Comparison of ENCODE assay signal across 8 cellular contexts in the genomic region with DNA sequence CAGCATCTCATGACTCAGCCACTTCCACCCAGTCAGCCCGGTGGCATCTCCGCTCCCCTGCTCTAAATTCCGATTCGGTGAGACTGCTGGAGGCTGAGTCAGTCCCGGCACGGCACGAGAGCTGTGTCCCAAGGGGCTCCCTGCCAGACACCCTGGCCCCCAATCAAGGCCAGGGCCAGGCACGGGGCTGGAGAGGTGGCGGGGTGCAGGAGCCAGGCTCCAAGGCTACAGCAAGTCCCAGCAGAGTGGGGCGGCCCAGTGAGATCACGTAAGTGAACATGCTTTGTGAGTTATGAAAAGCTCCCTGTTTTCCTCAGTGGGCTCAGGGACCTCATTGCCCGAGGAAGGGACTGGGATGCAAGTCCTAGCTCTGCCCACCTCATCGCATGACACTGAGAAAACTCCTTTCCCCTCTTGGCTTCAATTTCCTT. TPM values are rescaled to one million over a fixed set of nuclear protein-coding genes. Genes with fewer than 3 reads are reported as not detected.
DNase-seq lines count a peak whose midpoint lies in the region; ATAC-seq and TF ChIP-seq lines count a peak whose summit lies in the region.

No MANE protein-coding gene starts in this region.

- no peak for TF ChIP-seq CTCF in WI38 (IDR thresholded peaks at IDR 0.05; ENCODE audit: low read depth, low read length)
- no peak for TF ChIP-seq CTCF in left ventricle myocardium inferior (IDR thresholded peaks at IDR 0.05; ENCODE audit: borderline replicate concordance)
- no peak for TF ChIP-seq CTCF in spleen (IDR thresholded peaks at IDR 0.05 in 8 of 11, conservative IDR thresholded peaks at IDR 0.05 in 3 of 11)

- H3K27ac ChIP-seq in left ventricle myocardium inferior (replicated peaks) (peak overlapping the region; percentile 99), spleen (peak overlapping the region in 7 of 8 donors; percentile 36 to 98 (median 71))

- DNase-seq in H4 (ENCODE audit: low spot score) (peak; percentile 96), left ventricle myocardium inferior (peak; percentile 71), spleen (peak; percentile 84), putamen (ENCODE audit: low spot score) (no peak)

- no peak for TF ChIP-seq POLR2A in spleen (IDR thresholded peaks at IDR 0.05)

- no peak for ATAC-seq in HG03196 (IDR thresholded peaks at IDR 0.05; ENCODE audit: unreplicated experiment)
- ATAC-seq in GM21619 (IDR thresholded peaks at IDR 0.05; ENCODE audit: unreplicated experiment), result no peak
- ATAC-seq in GM19395 (IDR thresholded peaks at IDR 0.05; ENCODE audit: unreplicated experiment), result no peak

- H3K9me3 ChIP-seq in left ventricle myocardium inferior (replicated peaks), result no peaks in the 10 kb centered on the region
- no peaks in the 10 kb centered on the region for H3K9me3 ChIP-seq in spleen

- peaks cover 12% of the 10 kb centered on the region for H3K36me3 ChIP-seq in left ventricle myocardium inferior
- H3K36me3 ChIP-seq in spleen, result peaks cover 0 to 19% (median 2%) of the 10 kb centered on the region in 6 donors

- H3K27me3 ChIP-seq in left ventricle myocardium inferior (ENCODE audit: low read depth) (no peaks in the 10 kb centered on the region), spleen (replicated peaks in 1 of 7) (no peaks in the 10 kb centered on the region)

- H3K4me3 ChIP-seq in WI38 (ENCODE audit: low read depth, low read length), result peak overlapping the region; percentile 76
- peak overlapping the region; percentile 34 for H3K4me3 ChIP-seq in left ventricle myocardium inferior
- peak overlapping the region in 2 of 8 donors; percentile 13 to 15 for H3K4me3 ChIP-seq in spleen

- H3K4me1 ChIP-seq in left ventricle myocardium inferior (peaks cover 73% of the 10 kb centered on the region), spleen (peaks cover 43 to 80% (median 62%) of the 10 kb centered on the region in 6 donors)

- intact Hi-C loops in left ventricle myocardium inferior (cut with micrococcal nuclease) (no loop called here), spleen (cut with DNase I; ENCODE audit: low total_unique reads) (no loop called here)

- WGBS in spleen, 5 donors, result 26 to 54% (median 32%) methylated on average over 3 to 13 of the region's 13 CpGs

RNA-seq across cellular contexts. Expression of a gene that starts 3.0 kb away (rescaled TPM):
- total RNA-seq in H4 (2014; rRNA removed; shearing (Covaris generic)), result 13.4 and 14.3 TPM in 2 replicates
- total RNA-seq in left ventricle myocardium inferior (37.3 TPM), spleen (10 to 100 TPM; 22.0 to 40.9 (median 31.7) TPM)
- polyA plus RNA-seq in spleen, result 10 to 100 TPM; 34.3 to 44.9 (median 36.7) TPM

RNA-seq across cellular contexts. Expression of a gene that starts 3.4 kb away (rescaled TPM):
- 181 and 235 TPM in 2 replicates for total RNA-seq in H4 (2014; rRNA removed; shearing (Covaris generic))
- total RNA-seq in left ventricle myocardium inferior, result 94.7 TPM
- 10 to 100 TPM; 58.3 to 84.2 (median 69.6) TPM for total RNA-seq in spleen
- polyA plus RNA-seq in spleen, result 100 to 1,000 TPM; 116 to 123 (median 122) TPM

RNA-seq across cellular contexts. Expression of a gene that starts 15.6 kb away (rescaled TPM):
- total RNA-seq in H4 (2014; rRNA removed; shearing (Covaris generic)), result 12.9 and 18.0 TPM in 2 replicates
- total RNA-seq in left ventricle myocardium inferior, result 0.47 TPM
- 1 to 10 TPM in 6 of 7 donors, under 1 TPM in 1; 0.42 to 5.4 (median 1.6) TPM for total RNA-seq in spleen
- polyA plus RNA-seq in spleen, result 1 to 10 TPM in 2 of 3 donors, under 1 TPM in 1; 0.59 to 1.2 (median 1.2) TPM

RNA-seq across cellular contexts. Expression of a gene that starts 25.4 kb away (rescaled TPM):
- total RNA-seq in H4 (2014; rRNA removed; shearing (Covaris generic)), result 35.8 and 44.2 TPM in 2 replicates
- total RNA-seq in left ventricle myocardium inferior (32.7 TPM), spleen (10 to 100 TPM; 38.7 to 61.7 (median 44.4) TPM)
- polyA plus RNA-seq in spleen, result 100 to 1,000 TPM in 1 of 3 donors, 10 to 100 TPM in 2; 53.9 to 131 (median 96.2) TPM

RNA-seq across cellular contexts. Expression of a gene that starts 27.6 kb away (rescaled TPM):
- total RNA-seq in H4 (2014; rRNA removed; shearing (Covaris generic)), result 175 and 231 TPM in 2 replicates
- total RNA-seq in left ventricle myocardium inferior (42.2 TPM), spleen (10 to 100 TPM; 52.3 to 79.0 (median 64.9) TPM)
- 10 to 100 TPM; 61.9 to 66.3 (median 62.3) TPM for polyA plus RNA-seq in spleen
